1 cellular context compared by ENCODE assay signal in genomic region chr9:88388203-88388885, GRCh38.
TF ChIP-seq lines count a peak whose summit lies in the region.

Gene SPIN1 (plus strand): TSS chr9:88388444. CDS start chr9:88426540, 38,096 bp downstream.

TF ChIP-seq in WTC11, 78 proteins besides CTCF, POLR2A, EP300 and RAD21 (continued from another document):
- TF ChIP-seq, protein P1, sequence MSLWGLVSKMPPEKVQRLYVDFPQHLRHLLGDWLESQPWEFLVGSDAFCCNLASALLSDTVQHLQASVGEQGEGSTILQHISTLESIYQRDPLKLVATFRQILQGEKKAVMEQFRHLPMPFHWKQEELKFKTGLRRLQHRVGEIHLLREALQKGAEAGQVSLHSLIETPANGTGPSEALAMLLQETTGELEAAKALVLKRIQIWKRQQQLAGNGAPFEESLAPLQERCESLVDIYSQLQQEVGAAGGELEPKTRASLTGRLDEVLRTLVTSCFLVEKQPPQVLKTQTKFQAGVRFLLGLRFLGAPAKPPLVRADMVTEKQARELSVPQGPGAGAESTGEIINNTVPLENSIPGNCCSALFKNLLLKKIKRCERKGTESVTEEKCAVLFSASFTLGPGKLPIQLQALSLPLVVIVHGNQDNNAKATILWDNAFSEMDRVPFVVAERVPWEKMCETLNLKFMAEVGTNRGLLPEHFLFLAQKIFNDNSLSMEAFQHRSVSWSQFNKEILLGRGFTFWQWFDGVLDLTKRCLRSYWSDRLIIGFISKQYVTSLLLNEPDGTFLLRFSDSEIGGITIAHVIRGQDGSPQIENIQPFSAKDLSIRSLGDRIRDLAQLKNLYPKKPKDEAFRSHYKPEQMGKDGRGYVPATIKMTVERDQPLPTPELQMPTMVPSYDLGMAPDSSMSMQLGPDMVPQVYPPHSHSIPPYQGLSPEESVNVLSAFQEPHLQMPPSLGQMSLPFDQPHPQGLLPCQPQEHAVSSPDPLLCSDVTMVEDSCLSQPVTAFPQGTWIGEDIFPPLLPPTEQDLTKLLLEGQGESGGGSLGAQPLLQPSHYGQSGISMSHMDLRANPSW (CRISPR knock-in tag; conservative IDR thresholded peaks at IDR 0.05; ENCODE audit: low read depth), result no peak
- TF ChIP-seq ZNF232 (CRISPR knock-in tag; IDR thresholded peaks at IDR 0.05) (no peak), FOXP4 (CRISPR knock-in tag; IDR thresholded peaks at IDR 0.05) (no peak), ZNF396 (CRISPR knock-in tag; IDR thresholded peaks at IDR 0.05; ENCODE audit: borderline replicate concordance) (no peak), ZNF416 (CRISPR knock-in tag; IDR thresholded peaks at IDR 0.05) (peak; percentile 72; the same call in 1 of the 2 replicates), OVOL2 (CRISPR knock-in tag; IDR thresholded peaks at IDR 0.05; ENCODE audit: borderline replicate concordance) (no peak), CREM (CRISPR knock-in tag; IDR thresholded peaks at IDR 0.05) (no peak; the same call in 1 of the 2 replicates), NFE2L1 (CRISPR knock-in tag; IDR thresholded peaks at IDR 0.05) (no peak), ZNF317 (CRISPR knock-in tag; IDR thresholded peaks at IDR 0.05; ENCODE audit: borderline replicate concordance, low read depth) (no peak), TEAD4 (CRISPR knock-in tag; IDR thresholded peaks at IDR 0.05) (no peak), ZNF219 (CRISPR knock-in tag; IDR thresholded peaks at IDR 0.05; ENCODE audit: borderline replicate concordance) (no peak), IRF2 (CRISPR knock-in tag; IDR thresholded peaks at IDR 0.05; ENCODE audit: borderline replicate concordance, low read depth) (no peak), EMX1 (CRISPR knock-in tag; IDR thresholded peaks at IDR 0.05) (no peak), TEAD1 (CRISPR knock-in tag; IDR thresholded peaks at IDR 0.05) (no peak), KAT7 (CRISPR knock-in tag; IDR thresholded peaks at IDR 0.05; ENCODE audit: borderline replicate concordance) (no peak; the same call in 1 of the 2 replicates)
- TF ChIP-seq, protein P2, sequence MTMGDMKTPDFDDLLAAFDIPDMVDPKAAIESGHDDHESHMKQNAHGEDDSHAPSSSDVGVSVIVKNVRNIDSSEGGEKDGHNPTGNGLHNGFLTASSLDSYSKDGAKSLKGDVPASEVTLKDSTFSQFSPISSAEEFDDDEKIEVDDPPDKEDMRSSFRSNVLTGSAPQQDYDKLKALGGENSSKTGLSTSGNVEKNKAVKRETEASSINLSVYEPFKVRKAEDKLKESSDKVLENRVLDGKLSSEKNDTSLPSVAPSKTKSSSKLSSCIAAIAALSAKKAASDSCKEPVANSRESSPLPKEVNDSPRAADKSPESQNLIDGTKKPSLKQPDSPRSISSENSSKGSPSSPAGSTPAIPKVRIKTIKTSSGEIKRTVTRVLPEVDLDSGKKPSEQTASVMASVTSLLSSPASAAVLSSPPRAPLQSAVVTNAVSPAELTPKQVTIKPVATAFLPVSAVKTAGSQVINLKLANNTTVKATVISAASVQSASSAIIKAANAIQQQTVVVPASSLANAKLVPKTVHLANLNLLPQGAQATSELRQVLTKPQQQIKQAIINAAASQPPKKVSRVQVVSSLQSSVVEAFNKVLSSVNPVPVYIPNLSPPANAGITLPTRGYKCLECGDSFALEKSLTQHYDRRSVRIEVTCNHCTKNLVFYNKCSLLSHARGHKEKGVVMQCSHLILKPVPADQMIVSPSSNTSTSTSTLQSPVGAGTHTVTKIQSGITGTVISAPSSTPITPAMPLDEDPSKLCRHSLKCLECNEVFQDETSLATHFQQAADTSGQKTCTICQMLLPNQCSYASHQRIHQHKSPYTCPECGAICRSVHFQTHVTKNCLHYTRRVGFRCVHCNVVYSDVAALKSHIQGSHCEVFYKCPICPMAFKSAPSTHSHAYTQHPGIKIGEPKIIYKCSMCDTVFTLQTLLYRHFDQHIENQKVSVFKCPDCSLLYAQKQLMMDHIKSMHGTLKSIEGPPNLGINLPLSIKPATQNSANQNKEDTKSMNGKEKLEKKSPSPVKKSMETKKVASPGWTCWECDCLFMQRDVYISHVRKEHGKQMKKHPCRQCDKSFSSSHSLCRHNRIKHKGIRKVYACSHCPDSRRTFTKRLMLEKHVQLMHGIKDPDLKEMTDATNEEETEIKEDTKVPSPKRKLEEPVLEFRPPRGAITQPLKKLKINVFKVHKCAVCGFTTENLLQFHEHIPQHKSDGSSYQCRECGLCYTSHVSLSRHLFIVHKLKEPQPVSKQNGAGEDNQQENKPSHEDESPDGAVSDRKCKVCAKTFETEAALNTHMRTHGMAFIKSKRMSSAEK (CRISPR knock-in tag; IDR thresholded peaks at IDR 0.05; ENCODE audit: borderline replicate concordance), result no peak
- TF ChIP-seq, protein P3, sequence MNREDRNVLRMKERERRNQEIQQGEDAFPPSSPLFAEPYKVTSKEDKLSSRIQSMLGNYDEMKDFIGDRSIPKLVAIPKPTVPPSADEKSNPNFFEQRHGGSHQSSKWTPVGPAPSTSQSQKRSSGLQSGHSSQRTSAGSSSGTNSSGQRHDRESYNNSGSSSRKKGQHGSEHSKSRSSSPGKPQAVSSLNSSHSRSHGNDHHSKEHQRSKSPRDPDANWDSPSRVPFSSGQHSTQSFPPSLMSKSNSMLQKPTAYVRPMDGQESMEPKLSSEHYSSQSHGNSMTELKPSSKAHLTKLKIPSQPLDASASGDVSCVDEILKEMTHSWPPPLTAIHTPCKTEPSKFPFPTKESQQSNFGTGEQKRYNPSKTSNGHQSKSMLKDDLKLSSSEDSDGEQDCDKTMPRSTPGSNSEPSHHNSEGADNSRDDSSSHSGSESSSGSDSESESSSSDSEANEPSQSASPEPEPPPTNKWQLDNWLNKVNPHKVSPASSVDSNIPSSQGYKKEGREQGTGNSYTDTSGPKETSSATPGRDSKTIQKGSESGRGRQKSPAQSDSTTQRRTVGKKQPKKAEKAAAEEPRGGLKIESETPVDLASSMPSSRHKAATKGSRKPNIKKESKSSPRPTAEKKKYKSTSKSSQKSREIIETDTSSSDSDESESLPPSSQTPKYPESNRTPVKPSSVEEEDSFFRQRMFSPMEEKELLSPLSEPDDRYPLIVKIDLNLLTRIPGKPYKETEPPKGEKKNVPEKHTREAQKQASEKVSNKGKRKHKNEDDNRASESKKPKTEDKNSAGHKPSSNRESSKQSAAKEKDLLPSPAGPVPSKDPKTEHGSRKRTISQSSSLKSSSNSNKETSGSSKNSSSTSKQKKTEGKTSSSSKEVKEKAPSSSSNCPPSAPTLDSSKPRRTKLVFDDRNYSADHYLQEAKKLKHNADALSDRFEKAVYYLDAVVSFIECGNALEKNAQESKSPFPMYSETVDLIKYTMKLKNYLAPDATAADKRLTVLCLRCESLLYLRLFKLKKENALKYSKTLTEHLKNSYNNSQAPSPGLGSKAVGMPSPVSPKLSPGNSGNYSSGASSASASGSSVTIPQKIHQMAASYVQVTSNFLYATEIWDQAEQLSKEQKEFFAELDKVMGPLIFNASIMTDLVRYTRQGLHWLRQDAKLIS (CRISPR knock-in tag; IDR thresholded peaks at IDR 0.05; ENCODE audit: borderline replicate concordance), result no peak
- TF ChIP-seq, protein P4, sequence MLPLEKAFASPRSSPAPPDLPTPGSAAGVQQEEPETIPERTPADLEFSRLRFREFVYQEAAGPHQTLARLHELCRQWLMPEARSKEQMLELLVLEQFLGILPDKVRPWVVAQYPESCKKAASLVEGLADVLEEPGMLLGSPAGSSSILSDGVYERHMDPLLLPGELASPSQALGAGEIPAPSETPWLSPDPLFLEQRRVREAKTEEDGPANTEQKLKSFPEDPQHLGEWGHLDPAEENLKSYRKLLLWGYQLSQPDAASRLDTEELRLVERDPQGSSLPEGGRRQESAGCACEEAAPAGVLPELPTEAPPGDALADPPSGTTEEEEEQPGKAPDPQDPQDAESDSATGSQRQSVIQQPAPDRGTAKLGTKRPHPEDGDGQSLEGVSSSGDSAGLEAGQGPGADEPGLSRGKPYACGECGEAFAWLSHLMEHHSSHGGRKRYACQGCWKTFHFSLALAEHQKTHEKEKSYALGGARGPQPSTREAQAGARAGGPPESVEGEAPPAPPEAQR (CRISPR knock-in tag; IDR thresholded peaks at IDR 0.05), result no peak
